Comparison of ENCODE assay signal across 9 cellular contexts in the genomic region with DNA sequence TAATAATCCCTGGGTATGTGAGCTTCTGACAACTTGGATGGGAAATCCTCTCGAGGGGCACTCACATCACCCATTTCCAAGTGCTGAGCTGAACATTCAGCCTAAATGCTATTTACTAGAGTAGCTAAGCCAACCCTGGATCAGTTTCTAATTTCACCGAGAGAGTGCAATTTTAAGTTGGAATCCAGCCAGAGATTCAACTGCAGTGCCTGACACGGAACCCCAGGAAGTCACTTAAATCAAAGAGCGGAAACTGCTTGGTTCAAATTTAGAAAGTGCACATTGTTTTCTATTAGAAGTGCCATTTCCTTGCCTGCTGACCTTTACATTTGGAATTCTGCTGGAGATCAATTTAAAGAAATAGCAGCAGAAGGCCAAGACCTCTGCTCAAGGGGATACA. TPM values are rescaled to one million over a fixed set of nuclear protein-coding genes. Genes with fewer than 3 reads are reported as not detected.
DNase-seq lines count a peak whose midpoint lies in the region; ATAC-seq and TF ChIP-seq lines count a peak whose summit lies in the region.
"Had no signal": no experiment of that assay in that cellular context is flagged by ENCODE, and none has a peak within 500 bp of the region (broad histone marks: within the 10 kb centered on the region; RNA-seq: fewer than 3 reads in every experiment).

No MANE protein-coding gene starts in this region.

- H3K27me3 Mint-ChIP-seq in activated T-helper 1 cell treated with anti-CD3 and anti-CD28 coated beads, Interleukin-12 subunit alpha, Interleukin-12 subunit beta, Interleukin-2, Interleukin-4 antibody, amounts not matched to agents 30 ng/mL and 10 ng/mL and 1 ng/mL, durations not matched to agents 14 hours and 24 hours and 36 hours (ENCODE audit: insufficient read depth) = peaks cover 5% of the 10 kb centered on the region

- no peak overlapping the region for H3K27ac Mint-ChIP-seq in activated T-helper 1 cell treated with anti-CD3 and anti-CD28 coated beads, Interleukin-12 subunit alpha, Interleukin-12 subunit beta, Interleukin-2, Interleukin-4 antibody, amounts not matched to agents 30 ng/mL and 10 ng/mL and 1 ng/mL, durations not matched to agents 14 hours and 24 hours and 36 hours

- H3K27ac ChIP-seq in HUES48 (ENCODE audit: low read depth, low read length) = peak overlapping the region; percentile 3
- peak overlapping the region; percentile 38 to 52 for H3K27ac ChIP-seq in right atrium auricular region

- peak; percentile 25 for DNase-seq in BE2C
- peak; percentile 59 for DNase-seq in RKO (ENCODE audit: low spot score)
- no peak for DNase-seq in right atrium auricular region (ENCODE audit: low spot score)
- DNase-seq in effector CD8-positive, alpha-beta T cell (lab: John Stamatoyannopoulos, UW) = no peak
- DNase-seq in activated T-helper 1 cell treated with anti-CD3 and anti-CD28 coated beads, Interleukin-12 subunit alpha, Interleukin-12 subunit beta, Interleukin-2, Interleukin-4 antibody, amounts not matched to agents 30 ng/mL and 10 ng/mL and 1 ng/mL, durations not matched to agents 14 hours and 24 hours and 36 hours (ENCODE audit: low spot score) = no peak
- DNase-seq: effector memory CD4-positive, alpha-beta T cell had no signal

- H3K27me3 ChIP-seq in BE2C (no peaks in the 10 kb centered on the region), HUES48 (ENCODE audit: control insufficient read depth, insufficient read depth, low read length) (no peaks in the 10 kb centered on the region), right atrium auricular region (no peaks in the 10 kb centered on the region)

- H3K9me3 ChIP-seq in BE2C (no peaks in the 10 kb centered on the region), HUES48 (ENCODE audit: control insufficient read depth, insufficient read depth, low read length) (no peaks in the 10 kb centered on the region), right atrium auricular region (no peaks in the 10 kb centered on the region)

- TF ChIP-seq CTCF in BE2C (IDR thresholded peaks at IDR 0.05; ENCODE audit: low read depth, low read length) = no peak
- TF ChIP-seq CTCF in right atrium auricular region (IDR thresholded peaks at IDR 0.05) = no peak

- no peak overlapping the region for H3K9ac ChIP-seq in HUES48 (ENCODE audit: low read depth, low read length)

- H3K36me3 ChIP-seq in BE2C (peaks cover 67% of the 10 kb centered on the region), HUES48 (ENCODE audit: control insufficient read depth, insufficient read depth, low read length) (peaks cover 81% of the 10 kb centered on the region), right atrium auricular region (peaks cover 16% of the 10 kb centered on the region)

- intact Hi-C loops in activated T-helper 1 cell treated with anti-CD3 and anti-CD28 coated beads, Interleukin-12 subunit alpha, Interleukin-12 subunit beta, Interleukin-2, Interleukin-4 antibody, amounts not matched to agents 30 ng/mL and 10 ng/mL and 1 ng/mL, durations not matched to agents 14 hours and 24 hours and 36 hours (cut with micrococcal nuclease) = loop anchor here (5.0 kb wide), 1 partner anchor 231 kb away; no protein-coding TSS in a partner anchor

- peaks cover 2% of the 10 kb centered on the region for H3K36me3 Mint-ChIP-seq in activated T-helper 1 cell treated with anti-CD3 and anti-CD28 coated beads, Interleukin-12 subunit alpha, Interleukin-12 subunit beta, Interleukin-2, Interleukin-4 antibody, amounts not matched to agents 30 ng/mL and 10 ng/mL and 1 ng/mL, durations not matched to agents 14 hours and 24 hours and 36 hours (ENCODE audit: low read depth)

- ATAC-seq in HG03039 (IDR thresholded peaks at IDR 0.05; ENCODE audit: unreplicated experiment) (no peak), GM19324 (IDR thresholded peaks at IDR 0.05; ENCODE audit: low FRiP score, unreplicated experiment) (no peak)

- H3K4me1 Mint-ChIP-seq in activated T-helper 1 cell treated with anti-CD3 and anti-CD28 coated beads, Interleukin-12 subunit alpha, Interleukin-12 subunit beta, Interleukin-2, Interleukin-4 antibody, amounts not matched to agents 30 ng/mL and 10 ng/mL and 1 ng/mL, durations not matched to agents 14 hours and 24 hours and 36 hours (ENCODE audit: low read depth) = peaks cover 39% of the 10 kb centered on the region

- no peaks in the 10 kb centered on the region for H3K9me3 Mint-ChIP-seq in activated T-helper 1 cell treated with anti-CD3 and anti-CD28 coated beads, Interleukin-12 subunit alpha, Interleukin-12 subunit beta, Interleukin-2, Interleukin-4 antibody, amounts not matched to agents 30 ng/mL and 10 ng/mL and 1 ng/mL, durations not matched to agents 14 hours and 24 hours and 36 hours

- no peak overlapping the region for H3K4me3 Mint-ChIP-seq in activated T-helper 1 cell treated with anti-CD3 and anti-CD28 coated beads, Interleukin-12 subunit alpha, Interleukin-12 subunit beta, Interleukin-2, Interleukin-4 antibody, amounts not matched to agents 30 ng/mL and 10 ng/mL and 1 ng/mL, durations not matched to agents 14 hours and 24 hours and 36 hours

- peaks cover 31% of the 10 kb centered on the region for H3K4me1 ChIP-seq in BE2C
- H3K4me1 ChIP-seq in HUES48 (ENCODE audit: control insufficient read depth, insufficient read depth, low read length) = peaks cover 44% of the 10 kb centered on the region
- H3K4me1 ChIP-seq in right atrium auricular region = peaks cover 0 to 86% of the 10 kb centered on the region in 2 donors

- H3K4me3 ChIP-seq in BE2C (ENCODE audit: low read depth, low read length) = peak overlapping the region; percentile 9; the same call in 1 of the 2 replicates
- H3K4me3 ChIP-seq in HUES48 (ENCODE audit: low read depth, low read length) = no peak overlapping the region
- H3K4me3 ChIP-seq in right atrium auricular region = peak overlapping the region in 1 of 2 donors; percentile 0

RNA-seq across cellular contexts. Expression of a gene that starts 8.8 kb away (rescaled TPM):
- polyA plus RNA-seq in BE2C (2012; ENCODE audit: insufficient read depth, insufficient read length, low read depth) = 166 TPM
- total RNA-seq in right atrium auricular region = 10 to 100 TPM; 19.9 to 33.7 TPM
- 1.7 and 2.4 TPM in 2 replicates for total RNA-seq in activated T-helper 1 cell treated with anti-CD3 and anti-CD28 coated beads, Interleukin-12 subunit alpha, Interleukin-12 subunit beta, Interleukin-2, Interleukin-4 antibody, amounts not matched to agents 30 ng/mL and 10 ng/mL and 1 ng/mL, durations not matched to agents 14 hours and 24 hours and 36 hours

Comparison
In these comparisons a context has a peak if more than half of its experiments do, and no peak if none do; other contexts are left out.
1. DNase-seq: peak in BE2C (single experiment) and RKO (single experiment); none in right atrium auricular region (single experiment), effector CD8-positive, alpha-beta T cell (single experiment) and activated T-helper 1 cell treated with anti-CD3 and anti-CD28 coated beads, Interleukin-12 subunit alpha, Interleukin-12 subunit beta, Interleukin-2, Interleukin-4 antibody, amounts not matched to agents 30 ng/mL and 10 ng/mL and 1 ng/mL, durations not matched to agents 14 hours and 24 hours and 36 hours (single experiment).